Comparison of ENCODE assay signal across 8 cellular contexts in the genomic region with DNA sequence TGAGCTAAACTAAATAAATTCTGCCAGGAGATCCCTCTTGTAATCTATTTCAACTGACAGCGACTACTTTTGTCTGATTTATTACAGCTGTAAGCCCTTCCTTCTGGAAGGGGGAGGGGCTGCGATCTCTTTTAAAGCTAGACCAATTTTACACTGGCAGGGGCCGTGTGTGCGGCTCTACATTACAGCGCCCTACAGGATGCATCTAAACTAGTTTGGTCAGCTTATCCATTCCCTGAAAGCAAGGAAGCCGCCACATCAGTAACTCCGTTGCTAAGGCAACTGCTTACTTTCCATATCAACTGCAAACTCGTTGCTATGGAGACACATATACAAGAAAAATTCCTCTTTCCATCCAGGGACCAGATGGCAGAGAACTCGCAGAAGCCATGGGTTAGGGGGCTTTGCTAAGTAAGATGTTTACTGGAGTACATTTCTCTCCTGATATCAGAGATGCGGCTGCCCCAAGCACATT. TPM values are rescaled to one million over a fixed set of nuclear protein-coding genes. Genes with fewer than 3 reads are reported as not detected.
DNase-seq lines count a peak whose midpoint lies in the region; TF ChIP-seq lines count a peak whose summit lies in the region.

No MANE protein-coding gene starts in this region.

- peaks cover 17% of the 10 kb centered on the region for H3K4me1 Mint-ChIP-seq in endodermal cell
- peaks cover 55% of the 10 kb centered on the region for H3K4me1 Mint-ChIP-seq in CD14-positive monocyte

- H3K9me2 ChIP-seq in neural cell (ENCODE audit: insufficient read depth, low read length): no peaks in the 10 kb centered on the region

- TF ChIP-seq CTCF in endodermal cell (conservative IDR thresholded peaks at IDR 0.05): no peak
- TF ChIP-seq CTCF in neural cell (IDR thresholded peaks at IDR 0.05; ENCODE audit: poor library complexity, severe bottlenecking): peak; percentile 28
- no peak for TF ChIP-seq CTCF in CD14-positive monocyte (IDR thresholded peaks at IDR 0.05)
- TF ChIP-seq CTCF in RWPE1 (conservative IDR thresholded peaks at IDR 0.05; ENCODE audit: low read depth): no peak

- H3K9ac ChIP-seq in endodermal cell (ENCODE audit: extremely low read depth, low read length, poor library complexity, severe bottlenecking): no peak overlapping the region
- H3K9ac ChIP-seq in neural cell (ENCODE audit: low read length): peak overlapping the region; percentile 56

- no peaks in the 10 kb centered on the region for H3K4me1 ChIP-seq in endodermal cell (ENCODE audit: control insufficient read depth, insufficient read depth, low read length)

- H3K79me2 ChIP-seq in neural cell (replicated peaks; ENCODE audit: insufficient read depth, low read length): peaks cover 59% of the 10 kb centered on the region

- POLR2A ChIA-PET in RWPE1 (lab: Yijun Ruan, JAX; ENCODE audit: low non-redundant PET): no interaction called here

- H3K4me3 Mint-ChIP-seq in endodermal cell: no peak overlapping the region
- H3K4me3 Mint-ChIP-seq in CD14-positive monocyte: no peak overlapping the region

- intact Hi-C loops in CD14-positive monocyte (cut with micrococcal nuclease): no loop called here

- peak; percentile 96 for TF ChIP-seq EP300 in neural cell (conservative IDR thresholded peaks at IDR 0.05; ENCODE audit: poor library complexity, severe bottlenecking)

- TF ChIP-seq RAD21 in neural cell (conservative IDR thresholded peaks at IDR 0.05): peak; percentile 65

- peak overlapping the region; percentile 78 for H3K27ac ChIP-seq in endodermal cell (ENCODE audit: low read depth, low read length)
- H3K27ac ChIP-seq in neural cell (ENCODE audit: low read length): peak overlapping the region; percentile 83
- no peak overlapping the region for H3K27ac ChIP-seq in RWPE1

- H3K9me3 ChIP-seq in endodermal cell (ENCODE audit: control insufficient read depth, low read length): no peaks in the 10 kb centered on the region
- no peaks in the 10 kb centered on the region for H3K9me3 ChIP-seq in neural cell (ENCODE audit: low read length)

- no peaks in the 10 kb centered on the region for H3K27me3 Mint-ChIP-seq in endodermal cell (ENCODE audit: insufficient read depth)
- no peaks in the 10 kb centered on the region for H3K27me3 Mint-ChIP-seq in CD14-positive monocyte (ENCODE audit: low read depth in 3 of 3)

- no peaks in the 10 kb centered on the region for H3K9me3 Mint-ChIP-seq in endodermal cell
- H3K9me3 Mint-ChIP-seq in CD14-positive monocyte: peaks cover 0 to 2% (median 0%) of the 10 kb centered on the region in 7 donors

- 74 to 83% methylated on average over 7 to 10 of the region's 10 CpGs for WGBS in endodermal cell (ENCODE audit: insufficient coverage in 1 of 2, insufficient read length in 1 of 2), 2 experiments

- DNase-seq in DMS79 treated with DMSO at 0.1 percent for 48 hours (lab: John Stamatoyannopoulos, UW): peak; percentile 73
- DNase-seq in NCI-H446 treated with DMSO at 0.1 percent for 48 hours (lab: John Stamatoyannopoulos, UW): peak; percentile 52
- DNase-seq in endodermal cell: peak; percentile 66
- no peak for DNase-seq in cortex of kidney (lab: John Stamatoyannopoulos, UW)
- DNase-seq in activated naive CD4-positive, alpha-beta T cell treated with anti-CD3 and anti-CD28 coated beads, Interleukin-2, amount 50 U/mL, for 16 hours: no peak
- DNase-seq in CD14-positive monocyte (ENCODE audit: low spot score): no peak
- no peak for DNase-seq in RWPE1 (ENCODE audit: low spot score)

- H3K36me3 ChIP-seq in endodermal cell (ENCODE audit: control insufficient read depth, insufficient read depth, low read length) (peaks cover 3% of the 10 kb centered on the region), neural cell (ENCODE audit: insufficient read depth, low read length) (no peaks in the 10 kb centered on the region)

- no peak overlapping the region for H3K27ac Mint-ChIP-seq in endodermal cell
- H3K27ac Mint-ChIP-seq in CD14-positive monocyte: peak overlapping the region in 3 of 7 donors; percentile 38 to 68 (median 59)

- H3K36me3 Mint-ChIP-seq in endodermal cell (ENCODE audit: low read depth) (peaks cover 29% of the 10 kb centered on the region), CD14-positive monocyte (peaks cover 37 to 54% of the 10 kb centered on the region in 2 donors)

- H3F3A ChIP-seq in neural cell (ENCODE audit: insufficient read depth, low read length, poor library complexity, severe bottlenecking): peaks cover 4% of the 10 kb centered on the region

- no peak overlapping the region for H2AFZ ChIP-seq in neural cell (ENCODE audit: low read depth, low read length)

- CTCF ChIA-PET in RWPE1 (lab: Yijun Ruan, JAX): interaction anchor here (0.5 kb wide), 1 partner anchor 561 kb away, joined by 3 read pairs; no protein-coding TSS in a partner anchor

- peak overlapping the region; percentile 70 for H3K4me2 ChIP-seq in neural cell (ENCODE audit: low read length)

- H3K4me3 ChIP-seq in endodermal cell (ENCODE audit: low read length) (no peak overlapping the region), neural cell (ENCODE audit: low read length) (peak overlapping the region; percentile 58)

- no peaks in the 10 kb centered on the region for H4K20me1 ChIP-seq in neural cell (ENCODE audit: insufficient read depth)

- H3K27me3 ChIP-seq in endodermal cell (ENCODE audit: control insufficient read depth, insufficient read depth, low read length, poor library complexity, severe bottlenecking) (no peaks in the 10 kb centered on the region), neural cell (ENCODE audit: insufficient read depth, low read depth, low read length) (no peaks in the 10 kb centered on the region)

TF ChIP-seq in neural cell, 6 proteins besides CTCF, POLR2A, EP300 and RAD21:
- no peak for TF ChIP-seq TAF1 (IDR thresholded peaks at IDR 0.05; ENCODE audit: low read depth)
- no peak for TF ChIP-seq EZH2 (IDR thresholded peaks at IDR 0.05; ENCODE audit: borderline replicate concordance, insufficient read depth, low read length, poor library complexity, severe bottlenecking)
- TF ChIP-seq POLR2AphosphoS5 (IDR thresholded peaks at IDR 0.05): peak; percentile 60
- peak; percentile 64 for TF ChIP-seq SMC3 (conservative IDR thresholded peaks at IDR 0.05; ENCODE audit: poor library complexity)
- TF ChIP-seq, protein P1, sequence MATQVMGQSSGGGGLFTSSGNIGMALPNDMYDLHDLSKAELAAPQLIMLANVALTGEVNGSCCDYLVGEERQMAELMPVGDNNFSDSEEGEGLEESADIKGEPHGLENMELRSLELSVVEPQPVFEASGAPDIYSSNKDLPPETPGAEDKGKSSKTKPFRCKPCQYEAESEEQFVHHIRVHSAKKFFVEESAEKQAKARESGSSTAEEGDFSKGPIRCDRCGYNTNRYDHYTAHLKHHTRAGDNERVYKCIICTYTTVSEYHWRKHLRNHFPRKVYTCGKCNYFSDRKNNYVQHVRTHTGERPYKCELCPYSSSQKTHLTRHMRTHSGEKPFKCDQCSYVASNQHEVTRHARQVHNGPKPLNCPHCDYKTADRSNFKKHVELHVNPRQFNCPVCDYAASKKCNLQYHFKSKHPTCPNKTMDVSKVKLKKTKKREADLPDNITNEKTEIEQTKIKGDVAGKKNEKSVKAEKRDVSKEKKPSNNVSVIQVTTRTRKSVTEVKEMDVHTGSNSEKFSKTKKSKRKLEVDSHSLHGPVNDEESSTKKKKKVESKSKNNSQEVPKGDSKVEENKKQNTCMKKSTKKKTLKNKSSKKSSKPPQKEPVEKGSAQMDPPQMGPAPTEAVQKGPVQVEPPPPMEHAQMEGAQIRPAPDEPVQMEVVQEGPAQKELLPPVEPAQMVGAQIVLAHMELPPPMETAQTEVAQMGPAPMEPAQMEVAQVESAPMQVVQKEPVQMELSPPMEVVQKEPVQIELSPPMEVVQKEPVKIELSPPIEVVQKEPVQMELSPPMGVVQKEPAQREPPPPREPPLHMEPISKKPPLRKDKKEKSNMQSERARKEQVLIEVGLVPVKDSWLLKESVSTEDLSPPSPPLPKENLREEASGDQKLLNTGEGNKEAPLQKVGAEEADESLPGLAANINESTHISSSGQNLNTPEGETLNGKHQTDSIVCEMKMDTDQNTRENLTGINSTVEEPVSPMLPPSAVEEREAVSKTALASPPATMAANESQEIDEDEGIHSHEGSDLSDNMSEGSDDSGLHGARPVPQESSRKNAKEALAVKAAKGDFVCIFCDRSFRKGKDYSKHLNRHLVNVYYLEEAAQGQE (IDR thresholded peaks at IDR 0.05; ENCODE audit: borderline replicate concordance): peak; percentile 71
- TF ChIP-seq MXI1 (conservative IDR thresholded peaks at IDR 0.05; ENCODE audit: poor library complexity, severe bottlenecking): peak; percentile 94

RNA-seq across cellular contexts. Expression of a gene that starts 17.4 kb away (rescaled TPM):
- 10 to 100 TPM; 61.2 to 84.1 TPM for total RNA-seq in endodermal cell
- polyA plus RNA-seq in endodermal cell (2013, experiment 1 of 2): 44.3 TPM
- 37.3 TPM for polyA plus RNA-seq in endodermal cell (2013, experiment 2 of 2)
- polyA plus RNA-seq in neural cell (10.3 and 13.9 TPM in 2 replicates), CD14-positive monocyte (10 to 100 TPM; 38.7 to 42.0 TPM)
- 50.4 and 60.1 TPM in 2 replicates for polyA minus RNA-seq in neural cell

Comparison
In these comparisons a context has a peak if more than half of its experiments do, and no peak if none do; other contexts are left out.
1. DNase-seq: peak in DMS79 treated with DMSO at 0.1 percent for 48 hours (single experiment), NCI-H446 treated with DMSO at 0.1 percent for 48 hours (single experiment) and endodermal cell (single experiment); none in cortex of kidney (single experiment), activated naive CD4-positive, alpha-beta T cell treated with anti-CD3 and anti-CD28 coated beads, Interleukin-2, amount 50 U/mL, for 16 hours (single experiment), CD14-positive monocyte (single experiment) and RWPE1 (single experiment).